ENCODE assay signal across 1 cellular context in genomic region chr19:3374369-3375112, GRCh38.
A peak's percentile ranks its signal among the peaks of the same experiment; 100 is the strongest.
TF ChIP-seq lines count a peak whose summit lies in the region.

No MANE protein-coding gene starts in this region.

TF ChIP-seq in K562, 482 proteins besides CTCF, POLR2A, EP300 and RAD21 (continued from another document and continues in another):
- TF ChIP-seq ZBTB26 (CRISPR knock-in tag; IDR thresholded peaks at IDR 0.05) (no peak), CXXC5 (CRISPR knock-in tag; IDR thresholded peaks at IDR 0.05) (peak; percentile 29; the same call in 1 of the 2 replicates), YY1 (IDR thresholded peaks at IDR 0.05; ENCODE audit: borderline replicate concordance in 1 of 3, control insufficient read depth in 1 of 3, extremely low read depth in 1 of 3, insufficient read depth in 3 of 3, insufficient read length in 1 of 3, insufficient replicate concordance in 2 of 3, low read depth in 1 of 3, low read length in 2 of 3) (no peak), SP2 (IDR thresholded peaks at IDR 0.05; ENCODE audit: extremely low read depth, low read depth, low read length, poor library complexity, severe bottlenecking) (no peak), ARID3B (CRISPR knock-in tag; IDR thresholded peaks at IDR 0.05; ENCODE audit: borderline replicate concordance) (no peak), ZNF778 (CRISPR knock-in tag; IDR thresholded peaks at IDR 0.05) (no peak), ZBTB1 (CRISPR knock-in tag; IDR thresholded peaks at IDR 0.05; ENCODE audit: borderline replicate concordance, low read depth) (0 out of 2 replicates have a peak, but pooled peaks have one; percentile 11), RFX5 (IDR thresholded peaks at IDR 0.05; ENCODE audit: low read depth, low read length) (no peak), SIRT6 (IDR thresholded peaks at IDR 0.05; ENCODE audit: low read depth, low read length) (no peak), TFAM (CRISPR knock-in tag; conservative IDR thresholded peaks at IDR 0.05) (no peak), NR2C1 (IDR thresholded peaks at IDR 0.05) (no peak), NR2C1 (tag; IDR thresholded peaks at IDR 0.05) (0 out of 2 replicates have a peak, but pooled peaks have one; percentile 18), HOXB6 (CRISPR knock-in tag; IDR thresholded peaks at IDR 0.05; ENCODE audit: borderline replicate concordance) (no peak), SMAD3 (CRISPR knock-in tag; conservative IDR thresholded peaks at IDR 0.05) (no peak), TRIM24 (IDR thresholded peaks at IDR 0.05) (peak; percentile 29 to 33; a peak in 1 of 4 replicates), CREBBP (IDR thresholded peaks at IDR 0.05; ENCODE audit: low read depth, low read length) (no peak), KHSRP (IDR thresholded peaks at IDR 0.05) (no peak), ZNF232 (CRISPR knock-in tag; IDR thresholded peaks at IDR 0.05) (no peak), THRA (IDR thresholded peaks at IDR 0.05) (no peak), BCLAF1 (IDR thresholded peaks at IDR 0.05; ENCODE audit: borderline replicate concordance in 1 of 2, control insufficient read depth in 1 of 2, low read depth in 2 of 2, low read length in 1 of 2) (no peak), NEUROD1 (IDR thresholded peaks at IDR 0.05; ENCODE audit: borderline replicate concordance, low read depth, low read length, partially characterized antibody) (no peak), ARHGAP35 (IDR thresholded peaks at IDR 0.05; ENCODE audit: partially characterized antibody) (no peak), ZFPM2 (CRISPR knock-in tag; IDR thresholded peaks at IDR 0.05) (no peak), TEAD1 (CRISPR knock-in tag; IDR thresholded peaks at IDR 0.05) (no peak), ETV1 (tag; conservative IDR thresholded peaks at IDR 0.05; ENCODE audit: low read depth) (no peak; the same call in none of the 2 replicates), MITF (IDR thresholded peaks at IDR 0.05) (no peak), ZNF134 (CRISPR knock-in tag; conservative IDR thresholded peaks at IDR 0.05) (0 out of 2 replicates have a peak, but pooled peaks have one; percentile 15), ZNF354B (CRISPR knock-in tag; IDR thresholded peaks at IDR 0.05) (no peak), FOXA1 (IDR thresholded peaks at IDR 0.05; ENCODE audit: borderline replicate concordance) (no peak), DMBX1 (CRISPR knock-in tag; IDR thresholded peaks at IDR 0.05; ENCODE audit: borderline replicate concordance) (no peak), ILF3 (IDR thresholded peaks at IDR 0.05; ENCODE audit: borderline replicate concordance) (no peak), BRF2 (IDR thresholded peaks at IDR 0.05; ENCODE audit: borderline replicate concordance, insufficient read depth, insufficient read length) (no peak), MED1 (CRISPR knock-in tag; IDR thresholded peaks at IDR 0.05; ENCODE audit: borderline replicate concordance) (no peak), SNRNP70 (optimal IDR thresholded peaks at IDR 0.05; ENCODE audit: low read depth, low read length) (no peak), JUND (IDR thresholded peaks at IDR 0.05; ENCODE audit: borderline replicate concordance, low read depth, low read length) (peak; percentile 48; the same call in 1 of the 2 replicates), JUND (tag; IDR thresholded peaks at IDR 0.05; ENCODE audit: borderline replicate concordance, low read depth, low read length) (peak; percentile 10; the same call in 1 of the 3 replicates), HNRNPUL1 (IDR thresholded peaks at IDR 0.05; ENCODE audit: low read length) (no peak; the same call in 1 of the 2 replicates), ATF2 (CRISPR knock-in tag; IDR thresholded peaks at IDR 0.05) (no peak), HDAC2 (IDR thresholded peaks at IDR 0.05) (peak; percentile 99), ZKSCAN8 (CRISPR knock-in tag; IDR thresholded peaks at IDR 0.05) (no peak), ZNF77 (CRISPR knock-in tag; IDR thresholded peaks at IDR 0.05) (no peak), STAT5B (CRISPR knock-in tag; IDR thresholded peaks at IDR 0.05) (no peak), GTF2E2 (tag; IDR thresholded peaks at IDR 0.05) (peak; percentile 54; the same call in 1 of the 2 replicates), MEF2D (tag; conservative IDR thresholded peaks at IDR 0.05; ENCODE audit: low read depth) (no peak), SRSF1 (IDR thresholded peaks at IDR 0.05; ENCODE audit: low read depth, low read length) (no peak), ZBTB2 (IDR thresholded peaks at IDR 0.05) (peak; percentile 76), BCOR (IDR thresholded peaks at IDR 0.05) (peak; percentile 100), PHF20 (IDR thresholded peaks at IDR 0.05; ENCODE audit: partially characterized antibody) (peak; percentile 87), SMARCC2 (IDR thresholded peaks at IDR 0.05; ENCODE audit: low read depth) (peak; percentile 36; the same call in 1 of the 2 replicates), E2F1 (CRISPR knock-in tag; IDR thresholded peaks at IDR 0.05) (peak; percentile 20; the same call in 1 of the 2 replicates), ZBTB17 (CRISPR knock-in tag; IDR thresholded peaks at IDR 0.05) (no peak), FIP1L1 (IDR thresholded peaks at IDR 0.05; ENCODE audit: low read depth, low read length, poor library complexity, severe bottlenecking) (no peak), FOXP4 (CRISPR knock-in tag; IDR thresholded peaks at IDR 0.05; ENCODE audit: borderline replicate concordance) (no peak), ZNF589 (CRISPR knock-in tag; IDR thresholded peaks at IDR 0.05; ENCODE audit: low read depth) (no peak), TAL1 (IDR thresholded peaks at IDR 0.05) (peak; percentile 33; the same call in 1 of the 2 replicates), HMGN3 (IDR thresholded peaks at IDR 0.05; ENCODE audit: borderline replicate concordance, extremely low read depth, insufficient read length, low read depth, low read length) (no peak)
